8 cellular contexts compared by ENCODE assay signal in the genomic region with DNA sequence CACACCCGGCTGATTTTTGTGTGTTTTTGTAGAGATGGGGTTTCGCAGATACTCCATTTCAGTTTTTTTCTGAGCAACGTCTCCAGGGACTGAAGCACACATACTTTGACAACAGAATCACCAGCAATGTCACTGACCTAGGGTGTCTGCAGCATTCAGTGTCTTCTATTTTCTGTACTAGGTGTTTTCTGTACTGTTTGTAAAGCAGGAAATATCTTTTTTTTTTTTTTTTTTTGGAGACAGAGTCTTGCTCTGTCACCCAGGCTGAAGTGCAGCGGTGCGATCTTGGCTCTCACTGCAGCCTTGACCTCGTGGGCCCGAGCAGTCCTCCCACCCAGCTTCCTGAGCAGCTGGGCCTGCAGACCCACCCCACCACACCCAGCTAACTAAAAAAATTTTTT. TPM values are rescaled to one million over a fixed set of nuclear protein-coding genes. Genes with fewer than 3 reads are reported as not detected.
A peak's percentile ranks its signal among the peaks of the same experiment; 100 is the strongest.
DNase-seq lines count a peak whose midpoint lies in the region; ATAC-seq, FAIRE-seq and TF ChIP-seq lines count a peak whose summit lies in the region.

No MANE protein-coding gene starts in this region.

- no peak overlapping the region for H3K4me3 Mint-ChIP-seq in osteocyte (ENCODE audit: unreplicated experiment)

- RAD21 ChIA-PET in GM12878 (lab: Charles Lee; ENCODE audit: unreplicated experiment) = interaction anchor here (0.7 to 4.2 kb wide), 3 partner anchors 9 to 110 kb away, joined by 3 to 22 read pairs (median 4); a partner anchor contains a TSS

- CTCF ChIA-PET in GM12878 (lab: Yijun Ruan, JAX) = interaction anchor here (0.8 to 3.8 kb wide), 3 partner anchors 9 to 85 kb away, joined by 4 to 23 read pairs (median 4); no protein-coding TSS in a partner anchor

- FAIRE-seq in GM12878 (lab: Jason Lieb, UNC) = peak; percentile 13

- in situ Hi-C loops in GM12878 (cut with MboI) = no loop called here

- DNase-seq in GM12878 (ENCODE audit: low read depth, low spot score) = peak; percentile 59
- DNase-seq in osteocyte (ENCODE audit: extremely low spot score, unreplicated experiment) = no peak
- no peak for DNase-seq in LoVo (ENCODE audit: low spot score)
- DNase-seq in aorta = no peak
- DNase-seq in NCI-H1436 treated with DMSO at 0.1 percent for 48 hours (lab: John Stamatoyannopoulos, UW) = no peak

- H2AFZ ChIP-seq in GM12878 (ENCODE audit: control insufficient read depth, low read depth, low read length) = no peak overlapping the region

- H3K27ac ChIP-seq in GM12878 (ENCODE audit: control insufficient read depth, insufficient read depth) (peak overlapping the region; percentile 60), aorta (ENCODE audit: low read depth in 1 of 2, low read length in 2 of 2) (peak overlapping the region in 1 of 2 donors; percentile 48)

- no TSS peak for BruUV-seq in GM12878 (replicated peaks; lab: Mats Ljungman, UMichigan)

- peak overlapping the region; percentile 29; the same call in 1 of the 2 replicates for H3K9ac ChIP-seq in GM12878 (ENCODE audit: control insufficient read depth, insufficient read depth, low read length)

- H3K27ac Mint-ChIP-seq in osteocyte (ENCODE audit: unreplicated experiment) = peak overlapping the region; percentile 41

- no peak for TF ChIP-seq CTCF in GM12878 (IDR thresholded peaks at IDR 0.05 in 2 of 3, conservative IDR thresholded peaks at IDR 0.05 in 1 of 3; ENCODE audit: control insufficient read depth in 2 of 3, extremely low read depth in 1 of 3, insufficient read depth in 1 of 3, low read depth in 3 of 3, low read length in 3 of 3)
- TF ChIP-seq CTCF in osteocyte (IDR thresholded peaks at IDR 0.05) = no peak

- H3K9me3 ChIP-seq in GM12878 (replicated peaks; ENCODE audit: control insufficient read depth, insufficient read depth, low read length) (no peaks in the 10 kb centered on the region), aorta (ENCODE audit: control insufficient read depth, low read length) (no peaks in the 10 kb centered on the region)

- SMC1A ChIA-PET in GM12878 (lab: Charles Lee; ENCODE audit: uncharacterized antibody, unreplicated experiment) = interaction anchor here (0.6 to 2.7 kb wide), 9 partner anchors 8 to 259 kb away, joined by 3 to 11 read pairs (median 4); no protein-coding TSS in a partner anchor

- peak overlapping the region; percentile 65 for H3K4me3 ChIP-seq in GM12878
- no peak overlapping the region for H3K4me3 ChIP-seq in aorta (ENCODE audit: low read length in 2 of 2)

- H3K9me3 Mint-ChIP-seq in osteocyte (ENCODE audit: unreplicated experiment) = no peaks in the 10 kb centered on the region

- no peaks in the 10 kb centered on the region for H3K27me3 Mint-ChIP-seq in osteocyte (ENCODE audit: unreplicated experiment)

- no peak for TF ChIP-seq EP300 in GM12878 (IDR thresholded peaks at IDR 0.05; ENCODE audit: borderline replicate concordance in 1 of 2, control insufficient read depth in 1 of 2, low read depth in 2 of 2, low read length in 2 of 2)

- no peak for TF ChIP-seq POLR2A in GM12878 (IDR thresholded peaks at IDR 0.05; ENCODE audit: low read depth, low read length)

- peak overlapping the region; percentile 80 for H3K4me2 ChIP-seq in GM12878 (ENCODE audit: control insufficient read depth, insufficient read depth)

- H3K4me1 Mint-ChIP-seq in osteocyte (ENCODE audit: unreplicated experiment) = peaks cover 57% of the 10 kb centered on the region

- TF ChIP-seq RAD21 in GM12878 (IDR thresholded peaks at IDR 0.05; ENCODE audit: insufficient read depth, low read depth, low read length) = no peak

- peaks cover 50% of the 10 kb centered on the region for H3K4me1 ChIP-seq in GM12878 (ENCODE audit: control insufficient read depth, insufficient read depth, low read length)
- peaks cover 2% of the 10 kb centered on the region in 2 donors for H3K4me1 ChIP-seq in aorta (ENCODE audit: control insufficient read depth in 1 of 2, insufficient read depth in 2 of 2, low read length in 2 of 2)

- peaks cover 15% of the 10 kb centered on the region for H3K36me3 Mint-ChIP-seq in osteocyte (ENCODE audit: unreplicated experiment)

- no peaks in the 10 kb centered on the region for H3K27me3 ChIP-seq in GM12878 (replicated peaks in 1 of 2; ENCODE audit: control insufficient read depth in 2 of 2, insufficient read depth in 2 of 2, low read length in 1 of 2)
- H3K27me3 ChIP-seq in aorta (ENCODE audit: control insufficient read depth in 1 of 2, insufficient read depth in 2 of 2, low read length in 1 of 2) = no peaks in the 10 kb centered on the region

- H3K36me3 ChIP-seq in GM12878 (ENCODE audit: control insufficient read depth in 2 of 2, insufficient read depth in 2 of 2, low read length in 1 of 2) = peaks cover 2 to 6% of the 10 kb centered on the region in 2 experiments; a peak in 3 of 4 replicates
- H3K36me3 ChIP-seq in aorta (ENCODE audit: control insufficient read depth in 1 of 2, insufficient read depth in 2 of 2, low read length in 1 of 2) = peaks cover 0 to 2% of the 10 kb centered on the region in 2 donors

- peak; percentile 56 for ATAC-seq in GM18867 (IDR thresholded peaks at IDR 0.05; ENCODE audit: unreplicated experiment)
- ATAC-seq in HG02763 (IDR thresholded peaks at IDR 0.05; ENCODE audit: unreplicated experiment) = peak; percentile 56
- peak; percentile 67 for ATAC-seq in GM12878
- no peak for ATAC-seq in HG03457 (IDR thresholded peaks at IDR 0.05; ENCODE audit: unreplicated experiment)
- ATAC-seq in aorta (ENCODE audit: low FRiP score) = no peak

- peaks cover 2% of the 10 kb centered on the region; the same call in 1 of the 2 replicates for H4K20me1 ChIP-seq in GM12878 (ENCODE audit: control insufficient read depth, insufficient read depth)

- WGBS in GM12878 (ENCODE audit: insufficient coverage, insufficient replicate concordance, low lambda C conversion rate, missing lambda C conversion rate) = 0% methylated on average over 7 of the region's 7 CpGs
- 31 to 41% methylated on average over 7 of the region's 7 CpGs for WGBS in aorta, 2 donors

- H3K79me2 ChIP-seq in GM12878 (ENCODE audit: control insufficient read depth, insufficient read depth, low read length) = peaks cover 46% of the 10 kb centered on the region

- intact Hi-C loops in GM12878 (cut with micrococcal nuclease; ENCODE audit: unreplicated experiment) = loop anchor here (5.0 kb wide), 1 partner anchor 80 kb away; no protein-coding TSS in a partner anchor
- intact Hi-C loops in aorta (cut with DNase I) = no loop called here

- POLR2A ChIA-PET in GM12878 (lab: Charles Lee) = interaction anchor here (0.7 to 2.8 kb wide), 6 partner anchors 8 to 109 kb away, joined by 3 to 9 read pairs (median 3); no protein-coding TSS in a partner anchor

TF ChIP-seq in GM12878, 131 proteins besides CTCF, POLR2A, EP300 and RAD21 (continues in another document):
- peak; percentile 73; the same call in 1 of the 2 replicates for TF ChIP-seq ZNF384 (IDR thresholded peaks at IDR 0.05; ENCODE audit: borderline replicate concordance, low read depth, low read length)
- peak; percentile 75 for TF ChIP-seq MEF2B (IDR thresholded peaks at IDR 0.05; ENCODE audit: partially characterized antibody, poor library complexity, severe bottlenecking)
- peak; percentile 33; the same call in 1 of the 2 replicates for TF ChIP-seq NFIC (IDR thresholded peaks at IDR 0.05; ENCODE audit: low read depth, low read length)
- TF ChIP-seq NFYA (IDR thresholded peaks at IDR 0.05; ENCODE audit: borderline replicate concordance, low read depth, low read length) = no peak
- no peak for TF ChIP-seq YY1 (IDR thresholded peaks at IDR 0.05; ENCODE audit: low read depth, low read length)
- TF ChIP-seq ZSCAN29 (IDR thresholded peaks at IDR 0.05) = no peak

RNA-seq across cellular contexts. Expression of a gene that starts 8.8 kb away (rescaled TPM):
- total RNA-seq in GM12878 (2013; cell fraction: nucleolus; rRNA removed) = 321 and 355 TPM in 2 replicates
- total RNA-seq in GM12878 (2014; rRNA removed) (128 and 136 TPM in 2 replicates), GM12878 (2014; rRNA removed; fragmentation: Illumina TruSeq; extraction: Trizol) (65.6 and 70.1 TPM in 2 replicates), GM12878 (2021) (182 and 183 TPM in 2 replicates), osteocyte (273 and 274 TPM in 2 replicates), aorta (100 to 1,000 TPM; 305 to 351 TPM)
- polyA plus RNA-seq in GM12878 (2011; ENCODE audit: low read depth) = 61.6 TPM
- polyA plus RNA-seq in GM12878 (2011; rRNA removed) (75.4 and 93.5 TPM in 2 replicates), GM12878 (2014; fragmentation: Illumina TruSeq; extraction: Trizol) (97.2 and 107 TPM in 2 replicates), GM12878 (2014; fragmentation: Nextera tagmentation; extraction: Ambion mirVana) (10 to 100 TPM; 21.6 to 50.2 TPM), GM12878 (2014; rRNA removed) (113 and 126 TPM in 2 replicates), GM12878 (2016; fragmentation: Nextera tagmentation; extraction: Ambion mirVana) (100 to 1,000 TPM; 113 to 116 TPM), aorta (100 to 1,000 TPM in 1 of 2 donors, 10 to 100 TPM in 1; 98.3 to 263 TPM)
- 103 and 152 TPM in 2 replicates for polyA plus RNA-seq in GM12878 (2011; cell fraction: cytosol; rRNA removed)
- 199 and 226 TPM in 2 replicates for polyA plus RNA-seq in GM12878 (2011; cell fraction: nucleus; rRNA removed)
- polyA plus RNA-seq in GM12878 (2012) = 119 and 148 TPM in 2 replicates
- 79.6 and 95.6 TPM in 2 replicates for polyA minus RNA-seq in GM12878 (2011; rRNA and poly(A)+ RNA removed)
- 36.4 and 43.2 TPM in 2 replicates for polyA minus RNA-seq in GM12878 (2011; cell fraction: cytosol; rRNA and poly(A)+ RNA removed)
- polyA minus RNA-seq in GM12878 (2011; cell fraction: nucleus; rRNA and poly(A)+ RNA removed) = 57.1 and 78.0 TPM in 2 replicates

RNA-seq across cellular contexts. Expression of a gene that starts 59.6 kb away (rescaled TPM):
- total RNA-seq in GM12878 (2013; cell fraction: nucleolus; rRNA removed) = 275 and 349 TPM in 2 replicates
- total RNA-seq in GM12878 (2014; rRNA removed) (35.5 and 40.9 TPM in 2 replicates), GM12878 (2014; rRNA removed; fragmentation: Illumina TruSeq; extraction: Trizol) (17.5 and 19.0 TPM in 2 replicates), GM12878 (2021) (51.1 and 61.8 TPM in 2 replicates), osteocyte (105 and 110 TPM in 2 replicates), aorta (10 to 100 TPM; 47.8 to 75.4 TPM)
- 9.0 TPM for polyA plus RNA-seq in GM12878 (2011; ENCODE audit: low read depth)
- polyA plus RNA-seq in GM12878 (2011; rRNA removed) (18.0 and 37.1 TPM in 2 replicates), GM12878 (2014; fragmentation: Illumina TruSeq; extraction: Trizol) (7.8 and 18.3 TPM in 2 replicates), GM12878 (2014; fragmentation: Nextera tagmentation; extraction: Ambion mirVana) (1 to 10 TPM; 1.1 TPM), GM12878 (2014; rRNA removed) (54.7 and 57.8 TPM in 2 replicates), GM12878 (2016; fragmentation: Nextera tagmentation; extraction: Ambion mirVana) (10 to 100 TPM; 23.0 to 24.8 TPM), aorta (10 to 100 TPM in 1 of 2 donors, 1 to 10 TPM in 1; 6.2 to 13.8 TPM)
- 35.7 and 42.6 TPM in 2 replicates for polyA plus RNA-seq in GM12878 (2011; cell fraction: cytosol; rRNA removed)
- polyA plus RNA-seq in GM12878 (2011; cell fraction: nucleus; rRNA removed) = 270 and 290 TPM in 2 replicates
- polyA plus RNA-seq in GM12878 (2012) = 30.0 and 35.3 TPM in 2 replicates
- polyA minus RNA-seq in GM12878 (2011; rRNA and poly(A)+ RNA removed) = 72.7 and 138 TPM in 2 replicates
- polyA minus RNA-seq in GM12878 (2011; cell fraction: cytosol; rRNA and poly(A)+ RNA removed) = 8.9 and 18.7 TPM in 2 replicates
- polyA minus RNA-seq in GM12878 (2011; cell fraction: nucleus; rRNA and poly(A)+ RNA removed) = 47.3 and 86.5 TPM in 2 replicates

Comparison
In these comparisons a context has a peak if more than half of its experiments do, and no peak if none do; other contexts are left out.
1. ATAC-seq: peak in GM18867 (single experiment), HG02763 (single experiment) and GM12878 (single experiment); none in HG03457 (single experiment) and aorta (single experiment).